In the genomic region with DNA sequence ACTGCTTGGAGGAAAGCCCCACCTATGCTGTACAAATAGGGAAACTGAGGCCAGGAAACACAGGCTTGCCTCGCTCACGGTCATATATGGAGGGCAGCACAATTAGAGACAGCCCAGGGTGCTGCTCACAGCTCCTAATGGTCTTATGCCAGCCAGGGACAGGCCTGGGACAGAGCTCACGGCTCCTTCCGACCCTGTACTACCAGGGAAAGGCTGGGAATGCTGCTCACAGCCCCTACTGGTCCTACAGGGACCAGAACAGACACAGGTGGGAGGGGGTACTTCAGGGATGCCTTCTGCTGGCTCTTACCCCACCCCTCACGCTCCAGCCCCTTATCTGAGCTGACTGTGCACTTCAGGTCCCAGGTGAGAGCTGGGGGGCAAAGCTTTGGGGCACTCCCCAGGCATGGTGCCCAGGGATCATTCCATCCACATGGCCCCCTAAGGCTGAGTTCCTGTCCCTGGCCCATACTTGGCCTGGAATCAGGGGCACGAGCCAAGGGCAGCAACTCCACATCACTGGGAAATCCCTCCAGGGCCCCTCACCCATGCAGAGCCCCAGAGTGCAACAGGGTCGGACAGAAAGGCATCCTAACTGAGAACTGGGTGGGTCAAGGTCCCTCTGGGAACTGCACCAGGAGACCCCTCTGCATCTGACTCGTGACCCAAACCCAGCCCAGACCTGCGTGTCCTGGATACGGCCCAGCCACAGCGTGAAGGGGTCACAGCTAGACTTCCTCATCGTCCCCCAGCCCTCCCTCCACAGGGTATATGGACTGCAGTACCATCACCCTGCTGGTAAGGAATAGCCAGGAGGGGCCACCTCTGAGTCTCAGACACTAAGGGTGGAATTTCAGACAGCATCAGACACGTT, we compare ENCODE assay signal across 2 cellular contexts.
TF ChIP-seq lines count a peak whose summit lies in the region.

No MANE protein-coding gene starts in this region.

TF ChIP-seq in GM23338, 12 proteins besides CTCF, POLR2A, EP300 and RAD21 (continues in another document):
- TF ChIP-seq ZNF331 (CRISPR knock-in tag; IDR thresholded peaks at IDR 0.05; ENCODE audit: low read depth) (no peak), ETS1 (IDR thresholded peaks at IDR 0.05) (no peak), CREB1 (CRISPR knock-in tag; IDR thresholded peaks at IDR 0.05; ENCODE audit: low read depth) (no peak), POLR2AphosphoS5 (IDR thresholded peaks at IDR 0.05; ENCODE audit: low read depth) (no peak), EZH2phosphoT487 (IDR thresholded peaks at IDR 0.05; ENCODE audit: unreplicated experiment) (no peak), JUNB (IDR thresholded peaks at IDR 0.05; ENCODE audit: unreplicated experiment) (no peak), STAT1 (IDR thresholded peaks at IDR 0.05; ENCODE audit: unreplicated experiment) (no peak), NANOG (IDR thresholded peaks at IDR 0.05; ENCODE audit: borderline replicate concordance) (no peak)
- TF ChIP-seq, protein P1, sequence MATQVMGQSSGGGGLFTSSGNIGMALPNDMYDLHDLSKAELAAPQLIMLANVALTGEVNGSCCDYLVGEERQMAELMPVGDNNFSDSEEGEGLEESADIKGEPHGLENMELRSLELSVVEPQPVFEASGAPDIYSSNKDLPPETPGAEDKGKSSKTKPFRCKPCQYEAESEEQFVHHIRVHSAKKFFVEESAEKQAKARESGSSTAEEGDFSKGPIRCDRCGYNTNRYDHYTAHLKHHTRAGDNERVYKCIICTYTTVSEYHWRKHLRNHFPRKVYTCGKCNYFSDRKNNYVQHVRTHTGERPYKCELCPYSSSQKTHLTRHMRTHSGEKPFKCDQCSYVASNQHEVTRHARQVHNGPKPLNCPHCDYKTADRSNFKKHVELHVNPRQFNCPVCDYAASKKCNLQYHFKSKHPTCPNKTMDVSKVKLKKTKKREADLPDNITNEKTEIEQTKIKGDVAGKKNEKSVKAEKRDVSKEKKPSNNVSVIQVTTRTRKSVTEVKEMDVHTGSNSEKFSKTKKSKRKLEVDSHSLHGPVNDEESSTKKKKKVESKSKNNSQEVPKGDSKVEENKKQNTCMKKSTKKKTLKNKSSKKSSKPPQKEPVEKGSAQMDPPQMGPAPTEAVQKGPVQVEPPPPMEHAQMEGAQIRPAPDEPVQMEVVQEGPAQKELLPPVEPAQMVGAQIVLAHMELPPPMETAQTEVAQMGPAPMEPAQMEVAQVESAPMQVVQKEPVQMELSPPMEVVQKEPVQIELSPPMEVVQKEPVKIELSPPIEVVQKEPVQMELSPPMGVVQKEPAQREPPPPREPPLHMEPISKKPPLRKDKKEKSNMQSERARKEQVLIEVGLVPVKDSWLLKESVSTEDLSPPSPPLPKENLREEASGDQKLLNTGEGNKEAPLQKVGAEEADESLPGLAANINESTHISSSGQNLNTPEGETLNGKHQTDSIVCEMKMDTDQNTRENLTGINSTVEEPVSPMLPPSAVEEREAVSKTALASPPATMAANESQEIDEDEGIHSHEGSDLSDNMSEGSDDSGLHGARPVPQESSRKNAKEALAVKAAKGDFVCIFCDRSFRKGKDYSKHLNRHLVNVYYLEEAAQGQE (IDR thresholded peaks at IDR 0.05; ENCODE audit: unreplicated experiment): no peak

TF ChIP-seq in SK-N-SH, 30 proteins besides CTCF, POLR2A, EP300 and RAD21:
- TF ChIP-seq, protein P2, sequence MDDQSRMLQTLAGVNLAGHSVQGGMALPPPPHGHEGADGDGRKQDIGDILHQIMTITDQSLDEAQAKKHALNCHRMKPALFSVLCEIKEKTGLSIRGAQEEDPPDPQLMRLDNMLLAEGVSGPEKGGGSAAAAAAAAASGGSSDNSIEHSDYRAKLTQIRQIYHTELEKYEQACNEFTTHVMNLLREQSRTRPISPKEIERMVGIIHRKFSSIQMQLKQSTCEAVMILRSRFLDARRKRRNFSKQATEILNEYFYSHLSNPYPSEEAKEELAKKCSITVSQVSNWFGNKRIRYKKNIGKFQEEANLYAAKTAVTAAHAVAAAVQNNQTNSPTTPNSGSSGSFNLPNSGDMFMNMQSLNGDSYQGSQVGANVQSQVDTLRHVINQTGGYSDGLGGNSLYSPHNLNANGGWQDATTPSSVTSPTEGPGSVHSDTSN (IDR thresholded peaks at IDR 0.05): no peak
- TF ChIP-seq TEAD4 (IDR thresholded peaks at IDR 0.05; ENCODE audit: borderline replicate concordance, insufficient read depth) (no peak), JUND (IDR thresholded peaks at IDR 0.05) (no peak), GATA2 (CRISPR knock-in tag; IDR thresholded peaks at IDR 0.05) (no peak), TCF12 (IDR thresholded peaks at IDR 0.05) (no peak), NFIC (IDR thresholded peaks at IDR 0.05; ENCODE audit: borderline replicate concordance) (no peak)
